In the genomic region with DNA sequence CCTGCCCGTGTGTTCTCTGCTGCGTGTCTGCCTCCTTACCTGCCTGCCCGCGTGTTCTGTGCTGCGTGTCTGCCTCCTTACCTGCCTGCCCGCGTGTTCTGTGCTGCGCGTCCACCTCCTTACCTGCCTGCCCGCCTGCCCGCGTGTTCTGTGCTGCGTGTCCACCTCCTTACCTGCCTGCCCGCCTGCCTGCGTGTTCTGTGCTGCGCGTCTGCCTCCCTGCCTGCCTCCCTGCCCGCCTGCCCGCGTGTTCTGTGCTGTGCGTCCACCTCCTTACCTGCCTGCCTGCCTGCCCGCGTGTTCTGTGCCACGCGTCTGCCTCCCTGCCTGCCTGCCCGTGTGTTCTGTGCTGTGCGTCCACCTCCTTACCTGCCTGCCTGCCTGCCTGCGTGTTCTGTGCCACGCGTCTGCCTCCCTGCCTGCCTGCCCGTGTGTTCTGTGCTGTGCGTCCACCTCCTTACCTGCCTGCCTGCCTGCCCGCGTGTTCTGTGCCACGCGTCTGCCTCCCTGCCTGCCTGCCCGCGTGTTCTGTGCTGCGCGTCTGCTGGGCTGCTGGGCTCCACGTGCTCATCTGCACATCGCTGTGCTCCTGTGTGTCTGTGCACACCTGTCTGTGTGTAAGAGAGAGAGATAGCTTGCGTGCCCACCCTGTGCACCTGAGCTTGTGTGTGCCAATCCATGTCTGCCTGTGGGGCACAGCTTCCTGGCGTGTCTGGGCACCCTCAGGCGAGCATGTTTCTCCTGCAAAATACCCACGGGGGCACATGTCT, we compare ENCODE assay signal across 9 cellular contexts. TPM values are rescaled to one million over a fixed set of nuclear protein-coding genes. Genes with fewer than 3 reads are reported as not detected.
"Had no signal": no experiment of that assay in that cellular context is flagged by ENCODE, and none has a peak within 500 bp of the region (broad histone marks: within the 10 kb centered on the region; RNA-seq: fewer than 3 reads in every experiment).

No MANE protein-coding gene starts in this region.

RNA-seq across cellular contexts. Expression of a gene that starts 9.9 kb away (rescaled TPM):
- total RNA-seq: MCF 10A, NCI-H460, PC-3 had no signal

RNA-seq across cellular contexts. Expression of a gene that starts 53.7 kb away (rescaled TPM):
- total RNA-seq: MCF 10A, NCI-H460, PC-3 had no signal

RNA-seq across cellular contexts. Expression of a gene that starts 59.2 kb away (rescaled TPM):
- total RNA-seq: activated B cell treated with CpG ODN at 0.5 μM for 24 hours; activated CD4-positive, alpha-beta memory T cell treated with anti-CD3 and anti-CD28 coated beads for 36 hours; activated T-cell treated with anti-CD3 and anti-CD28 coated beads, Interleukin-2, amount 50 U/mL, for 4 hours; activated T-helper 1 cell treated with anti-CD3 and anti-CD28 coated beads, Interleukin-12 subunit alpha, Interleukin-12 subunit beta, Interleukin-2, Interleukin-4 antibody, amounts not matched to agents 30 ng/mL and 10 ng/mL and 1 ng/mL, durations not matched to agents 14 hours and 24 hours and 36 hours; MCF 10A; NCI-H460; PC-3; Peyer's patch had no signal
- polyA plus RNA-seq: IgD-negative memory B cell had no signal
